Comparison of ENCODE assay signal across 8 cellular contexts in genomic region chr17:57995076-57995956, GRCh38. TPM values are rescaled to one million over a fixed set of nuclear protein-coding genes. Genes with fewer than 3 reads are reported as not detected.
A peak's percentile ranks its signal among the peaks of the same experiment; 100 is the strongest.
DNase-seq lines count a peak whose midpoint lies in the region; ATAC-seq and TF ChIP-seq lines count a peak whose summit lies in the region.

No MANE protein-coding gene starts in this region.

- peaks cover 0 to 5% (median 0%) of the 10 kb centered on the region in 5 donors for H3K36me3 Mint-ChIP-seq in naive thymus-derived CD4-positive, alpha-beta T cell

- H3K4me3 Mint-ChIP-seq in naive thymus-derived CD4-positive, alpha-beta T cell: peak overlapping the region in 4 of 10 donors; percentile 1 to 30 (median 12)

- TF ChIP-seq EP300 in suprapubic skin (IDR thresholded peaks at IDR 0.05): no peak

- no peaks in the 10 kb centered on the region for H3K27me3 ChIP-seq in naive thymus-derived CD4-positive, alpha-beta T cell (ENCODE audit: control insufficient read depth in 2 of 2, insufficient read depth in 2 of 2, low read length in 2 of 2)
- H3K27me3 ChIP-seq in suprapubic skin: no peaks in the 10 kb centered on the region

- peak; percentile 70 for TF ChIP-seq CTCF in AG04449 (IDR thresholded peaks at IDR 0.05; ENCODE audit: insufficient read depth, low read length, missing control alignments)
- TF ChIP-seq CTCF in suprapubic skin (IDR thresholded peaks at IDR 0.05): peak; percentile 58 to 70

- TF ChIP-seq POLR2A in suprapubic skin (IDR thresholded peaks at IDR 0.05): no peak

- no peaks in the 10 kb centered on the region for H3K27me3 Mint-ChIP-seq in naive thymus-derived CD4-positive, alpha-beta T cell

- CTCF ChIA-PET in AG04449 (lab: Yijun Ruan, JAX): interaction anchor here (0.8 to 20.5 kb wide), 14 partner anchors 10 to 161 kb away, joined by 3 to 1361 read pairs (median 5); partner anchors contain the start of genes MRPS23 and SRSF1
- CTCF ChIA-PET in naive thymus-derived CD4-positive, alpha-beta T cell (lab: Charles Lee): interaction anchor here (0.9 to 2.1 kb wide), 8 partner anchors 10 to 140 kb away, joined by 3 to 7 read pairs (median 4); no protein-coding TSS in a partner anchor

- peaks cover 0 to under 1% (median 0%) of the 10 kb centered on the region in 3 experiments for H3K36me3 ChIP-seq in naive thymus-derived CD4-positive, alpha-beta T cell (ENCODE audit: control insufficient read depth in 2 of 3, insufficient read depth in 3 of 3, low read length in 3 of 3)
- peaks cover 5% of the 10 kb centered on the region for H3K36me3 ChIP-seq in suprapubic skin

- H3K4me1 ChIP-seq in naive thymus-derived CD4-positive, alpha-beta T cell (ENCODE audit: control insufficient read depth in 2 of 2, insufficient read depth in 2 of 2, low read length in 2 of 2): peaks cover 0 to 19% of the 10 kb centered on the region in 2 donors
- H3K4me1 ChIP-seq in suprapubic skin: peaks cover 22% of the 10 kb centered on the region

- ATAC-seq in GM18520 (IDR thresholded peaks at IDR 0.05; ENCODE audit: unreplicated experiment) (peak; percentile 43), esophagus mucosa (peak; percentile 92)
- ATAC-seq in naive thymus-derived CD4-positive, alpha-beta T cell: peak; percentile 91

- no peaks in the 10 kb centered on the region for H3K9me3 ChIP-seq in naive thymus-derived CD4-positive, alpha-beta T cell (ENCODE audit: control insufficient read depth in 2 of 3, low read length in 3 of 3)
- H3K9me3 ChIP-seq in suprapubic skin: no peaks in the 10 kb centered on the region

- peaks cover 0 to 2% (median 0%) of the 10 kb centered on the region in 11 donors for H3K9me3 Mint-ChIP-seq in naive thymus-derived CD4-positive, alpha-beta T cell

- peak overlapping the region; percentile 10 to 90 (median 70) for H3K27ac Mint-ChIP-seq in naive thymus-derived CD4-positive, alpha-beta T cell

- H3K4me1 Mint-ChIP-seq in naive thymus-derived CD4-positive, alpha-beta T cell: peaks cover 16 to 61% (median 52%) of the 10 kb centered on the region in 7 donors

- POLR2A ChIA-PET in AG04449 (lab: Yijun Ruan, JAX): interaction anchor here (2.0 kb wide), 1 partner anchor 11 kb away, joined by 9 read pairs; the partner anchor contains the start of gene SRSF1
- POLR2A ChIA-PET in naive thymus-derived CD4-positive, alpha-beta T cell (lab: Charles Lee): interaction anchor here (1.1 to 11.2 kb wide), 3 partner anchors 8 to 29 kb away, joined by 3 to 113 read pairs (median 5); partner anchors contain the start of gene SRSF1

- WGBS in suprapubic skin: 24% methylated on average over 4 of the region's 4 CpGs

- H3K4me3 ChIP-seq in AG04449 (ENCODE audit: low read depth, low read length) (no peak overlapping the region), suprapubic skin (no peak overlapping the region)
- no peak overlapping the region for H3K4me3 ChIP-seq in naive thymus-derived CD4-positive, alpha-beta T cell (ENCODE audit: low read length)

- DNase-seq in AG04449 (ENCODE audit: low read depth, low spot score) (no peak), HT1080 (ENCODE audit: low read depth) (peak; percentile 72), NOMO-1 treated with DMSO at 0.1 percent for 48 hours (lab: John Stamatoyannopoulos, UW; ENCODE audit: unreplicated experiment) (peak; percentile 63), activated T-cell treated with anti-CD3 and anti-CD28 coated beads for 24 hours (ENCODE audit: low read depth) (peak; percentile 54), suprapubic skin (ENCODE audit: low spot score in 2 of 2) (peak in 1 of 2 donors; percentile 71)
- DNase-seq in naive thymus-derived CD4-positive, alpha-beta T cell: peak in 8 of 9 donors; percentile 27 to 66 (median 52)

- H3K27ac ChIP-seq in naive thymus-derived CD4-positive, alpha-beta T cell (ENCODE audit: low read depth, low read length): peak overlapping the region; percentile 56
- no peak overlapping the region for H3K27ac ChIP-seq in suprapubic skin

- intact Hi-C loops in naive thymus-derived CD4-positive, alpha-beta T cell (cut with micrococcal nuclease): loop anchor here (1.0 to 5.0 kb wide), 5 partner anchors 12 to 137 kb away; partner anchors contain the start of genes CUEDC1 (in 1 of the 2) and SRSF1 (in 1 of the 2)

RNA-seq across cellular contexts. Expression of gene VEZF1, which starts 7.3 kb away (rescaled TPM):
- total RNA-seq in HT1080 (2014; rRNA removed; shearing (Covaris generic)): 33.1 and 37.2 TPM in 2 replicates
- polyA plus RNA-seq in HT1080 (2015; cell fraction: cytosol; rRNA removed): 41.7 and 57.9 TPM in 2 replicates
- 51.0 and 62.7 TPM in 2 replicates for polyA plus RNA-seq in HT1080 (2015; cell fraction: nucleus; rRNA removed)
- total RNA-seq in esophagus mucosa (22.2 TPM), suprapubic skin (10 to 100 TPM; 45.3 to 76.0 (median 63.7) TPM)
- total RNA-seq in naive thymus-derived CD4-positive, alpha-beta T cell: 10 to 100 TPM; 43.2 to 81.9 (median 46.3) TPM
- polyA plus RNA-seq in naive thymus-derived CD4-positive, alpha-beta T cell: 10 to 100 TPM; 47.6 to 51.2 TPM

RNA-seq across cellular contexts. Expression of gene SRSF1, which starts 11.7 kb away (rescaled TPM):
- 462 and 463 TPM in 2 replicates for total RNA-seq in HT1080 (2014; rRNA removed; shearing (Covaris generic))
- 229 and 245 TPM in 2 replicates for polyA plus RNA-seq in HT1080 (2015; cell fraction: cytosol; rRNA removed)
- 477 and 479 TPM in 2 replicates for polyA plus RNA-seq in HT1080 (2015; cell fraction: nucleus; rRNA removed)
- total RNA-seq in esophagus mucosa (129 TPM), suprapubic skin (100 to 1,000 TPM; 108 to 172 (median 125) TPM)
- total RNA-seq in naive thymus-derived CD4-positive, alpha-beta T cell: 100 to 1,000 TPM; 115 to 362 (median 249) TPM
- polyA plus RNA-seq in naive thymus-derived CD4-positive, alpha-beta T cell: 10 to 100 TPM; 48.7 to 49.3 TPM

RNA-seq across cellular contexts. Expression of gene CUEDC1, which starts 40.1 kb away (rescaled TPM):
- 8.9 and 9.9 TPM in 2 replicates for total RNA-seq in HT1080 (2014; rRNA removed; shearing (Covaris generic))
- polyA plus RNA-seq in HT1080 (2015; cell fraction: cytosol; rRNA removed): 19.1 and 19.5 TPM in 2 replicates
- polyA plus RNA-seq in HT1080 (2015; cell fraction: nucleus; rRNA removed): 73.3 and 80.4 TPM in 2 replicates
- total RNA-seq in esophagus mucosa (23.8 TPM), suprapubic skin (10 to 100 TPM in 2 of 4 donors, 1 to 10 TPM in 2; 5.1 to 34.2 (median 12.8) TPM)
- total RNA-seq in naive thymus-derived CD4-positive, alpha-beta T cell: 1 to 10 TPM in 3 of 5 experiments, under 1 TPM in 2; 0.10 to 7.7 (median 1.0) TPM
- polyA plus RNA-seq in naive thymus-derived CD4-positive, alpha-beta T cell: not detected
